In genomic region chr1:87510540-87510939, GRCh38 we compare ENCODE assay signal across 29 cellular contexts.
"Had no signal": no experiment of that assay in that cellular context is flagged by ENCODE, and none has a peak within 500 bp of the region (broad histone marks: within the 10 kb centered on the region; RNA-seq: fewer than 3 reads in every experiment).

No MANE protein-coding gene starts in this region.

- H3K9me3 ChIP-seq: colonic mucosa, esophagus muscularis mucosa, esophagus squamous epithelium, gastrocnemius medialis, gastroesophageal sphincter, heart left ventricle, heart right ventricle had no signal

- H3K79me2 ChIP-seq: hepatocyte had no signal

- H3K4me2 ChIP-seq: hepatocyte had no signal

- H3K27me3 ChIP-seq: colonic mucosa, dorsolateral prefrontal cortex, esophagus muscularis mucosa, esophagus squamous epithelium, foreskin keratinocyte, gastrocnemius medialis, gastroesophageal sphincter, heart left ventricle, heart right ventricle, hepatocyte had no signal

- H3K4me3 ChIP-seq: colonic mucosa, coronary artery, dorsolateral prefrontal cortex, esophagus muscularis mucosa, esophagus squamous epithelium, gastrocnemius medialis, gastroesophageal sphincter, heart left ventricle, heart right ventricle, hepatocyte had no signal

- DNase-seq: colonic mucosa; cortex of kidney; dermis blood vessel endothelial cell; dorsolateral prefrontal cortex; effector CD4-positive, alpha-beta T cell; effector CD8-positive, alpha-beta T cell; effector memory CD4-positive, alpha-beta T cell; effector memory CD8-positive, alpha-beta T cell; endodermal cell; erythroblast; esophagus squamous epithelium; foreskin fibroblast; foreskin keratinocyte; foreskin melanocyte; gastrocnemius medialis; glutamatergic neuron; head of caudate nucleus; heart left ventricle; heart right ventricle had no signal

- H2AFZ ChIP-seq: hepatocyte had no signal

- H3K4me1 ChIP-seq: colonic mucosa, foreskin keratinocyte, gastrocnemius medialis had no signal

- FAIRE-seq: colon, endometrium, endothelial cell of umbilical vein, frontal cortex had no signal

- H3K36me3 ChIP-seq: colonic mucosa, esophagus muscularis mucosa, esophagus squamous epithelium, gastrocnemius medialis, gastroesophageal sphincter, heart left ventricle, heart right ventricle had no signal

- H3K27ac ChIP-seq: colonic mucosa, coronary artery, dorsolateral prefrontal cortex, epithelial cell of prostate, esophagus muscularis mucosa, esophagus squamous epithelium, foreskin keratinocyte, gastrocnemius medialis, gastroesophageal sphincter, heart left ventricle, heart right ventricle, hepatocyte had no signal

- ATAC-seq: effector memory CD8-positive, alpha-beta T cell; esophagus mucosa; foreskin keratinocyte; gastrocnemius medialis; gastroesophageal sphincter; heart left ventricle; heart right ventricle had no signal
